Comparison of ENCODE assay signal across 8 cellular contexts in genomic region chr20:63641792-63642517, GRCh38. TPM values are rescaled to one million over a fixed set of nuclear protein-coding genes. Genes with fewer than 3 reads are reported as not detected.
DNase-seq lines count a peak whose midpoint lies in the region; ATAC-seq and TF ChIP-seq lines count a peak whose summit lies in the region.

No MANE protein-coding gene starts in this region.

- DNase-seq in EH (ENCODE audit: low read depth) (peak; percentile 83), LoVo (ENCODE audit: low spot score) (peak; percentile 86), SK-N-DZ (ENCODE audit: low spot score) (peak; percentile 83), glomerular visceral epithelial cell (ENCODE audit: extremely low spot score) (peak; percentile 96), osteocyte (ENCODE audit: extremely low spot score, unreplicated experiment) (peak; percentile 92)
- peak; percentile 95 for DNase-seq in activated naive CD4-positive, alpha-beta T cell treated with anti-CD3 and anti-CD28 coated beads for 36 hours

- H3K4me1 Mint-ChIP-seq in activated naive CD4-positive, alpha-beta T cell treated with anti-CD3 and anti-CD28 coated beads for 36 hours (ENCODE audit: low read depth): peaks cover 33% of the 10 kb centered on the region
- peaks cover 6% of the 10 kb centered on the region for H3K4me1 Mint-ChIP-seq in osteocyte (ENCODE audit: unreplicated experiment)

- H3K4me1 ChIP-seq in thymus (ENCODE audit: control insufficient read depth, insufficient read depth, low read length): peaks cover 40% of the 10 kb centered on the region

- H3K36me3 Mint-ChIP-seq in activated naive CD4-positive, alpha-beta T cell treated with anti-CD3 and anti-CD28 coated beads for 36 hours (ENCODE audit: low read depth): peaks cover 2% of the 10 kb centered on the region
- no peaks in the 10 kb centered on the region for H3K36me3 Mint-ChIP-seq in osteocyte (ENCODE audit: unreplicated experiment)

- TF ChIP-seq CTCF in osteocyte (IDR thresholded peaks at IDR 0.05): peak; percentile 51

- H3K27ac Mint-ChIP-seq in activated naive CD4-positive, alpha-beta T cell treated with anti-CD3 and anti-CD28 coated beads for 36 hours: no peak overlapping the region
- no peak overlapping the region for H3K27ac Mint-ChIP-seq in osteocyte (ENCODE audit: unreplicated experiment)

- intact Hi-C loops in activated naive CD4-positive, alpha-beta T cell treated with anti-CD3 and anti-CD28 coated beads for 36 hours (cut with micrococcal nuclease): loop anchor here (1.0 kb wide), 1 partner anchor 104 kb away; no protein-coding TSS in a partner anchor

- no peaks in the 10 kb centered on the region for H3K27me3 ChIP-seq in thymus (ENCODE audit: control insufficient read depth, insufficient read depth)

- peak; percentile 46 for ATAC-seq in GM21825 (IDR thresholded peaks at IDR 0.05; ENCODE audit: unreplicated experiment)

- no peaks in the 10 kb centered on the region for H3K27me3 Mint-ChIP-seq in activated naive CD4-positive, alpha-beta T cell treated with anti-CD3 and anti-CD28 coated beads for 36 hours (ENCODE audit: low read depth)
- H3K27me3 Mint-ChIP-seq in osteocyte (ENCODE audit: unreplicated experiment): no peaks in the 10 kb centered on the region

- H3K9me3 Mint-ChIP-seq in activated naive CD4-positive, alpha-beta T cell treated with anti-CD3 and anti-CD28 coated beads for 36 hours: no peaks in the 10 kb centered on the region
- H3K9me3 Mint-ChIP-seq in osteocyte (ENCODE audit: unreplicated experiment): no peaks in the 10 kb centered on the region

- WGBS in thymus: 7% methylated on average over 83 of the region's 85 CpGs

- CTCF ChIA-PET in activated naive CD4-positive, alpha-beta T cell treated with anti-CD3 and anti-CD28 coated beads for 36 hours (lab: Charles Lee): interaction anchor here (0.7 to 1.7 kb wide), 8 partner anchors 11 to 338 kb away, joined by 3 to 10 read pairs (median 4); partner anchors contain the start of genes LIME1, PTK6, RTEL1 and SAMD10

- peak overlapping the region; percentile 72 for H3K4me3 Mint-ChIP-seq in activated naive CD4-positive, alpha-beta T cell treated with anti-CD3 and anti-CD28 coated beads for 36 hours
- H3K4me3 Mint-ChIP-seq in osteocyte (ENCODE audit: unreplicated experiment): peak overlapping the region; percentile 66

- peaks cover 10% of the 10 kb centered on the region for H3K36me3 ChIP-seq in thymus (ENCODE audit: control insufficient read depth, insufficient read depth)

- H3K9me3 ChIP-seq in thymus (ENCODE audit: control insufficient read depth): no peaks in the 10 kb centered on the region

- peak overlapping the region; percentile 46 for H3K4me3 ChIP-seq in thymus (ENCODE audit: low read length)

- H3K27ac ChIP-seq in thymus (ENCODE audit: low read depth): peak overlapping the region; percentile 88

RNA-seq across cellular contexts. Expression of gene STMN3, which starts 11.3 kb away (rescaled TPM):
- 328 and 395 TPM in 2 replicates for polyA plus RNA-seq in SK-N-DZ (2014; cell fraction: cytosol; rRNA removed)
- polyA plus RNA-seq in SK-N-DZ (2014; cell fraction: nucleus; rRNA removed): 365 and 369 TPM in 2 replicates
- total RNA-seq in activated naive CD4-positive, alpha-beta T cell treated with anti-CD3 and anti-CD28 coated beads for 36 hours: 1 to 10 TPM; 6.7 to 7.3 TPM
- total RNA-seq in osteocyte: 32.0 and 33.2 TPM in 2 replicates
- polyA plus RNA-seq in thymus: 77.9 TPM

RNA-seq across cellular contexts. Expression of gene GMEB2, which starts 15.1 kb away (rescaled TPM):
- polyA plus RNA-seq in SK-N-DZ (2014; cell fraction: cytosol; rRNA removed): 21.0 and 24.1 TPM in 2 replicates
- 27.4 and 33.7 TPM in 2 replicates for polyA plus RNA-seq in SK-N-DZ (2014; cell fraction: nucleus; rRNA removed)
- total RNA-seq in activated naive CD4-positive, alpha-beta T cell treated with anti-CD3 and anti-CD28 coated beads for 36 hours: 10 to 100 TPM; 16.7 to 18.0 TPM
- total RNA-seq in osteocyte: 10.9 and 12.1 TPM in 2 replicates
- polyA plus RNA-seq in thymus: 16.3 TPM

RNA-seq across cellular contexts. Expression of gene RTEL1, which starts 16.2 kb away (rescaled TPM):
- 18.3 and 19.3 TPM in 2 replicates for polyA plus RNA-seq in SK-N-DZ (2014; cell fraction: cytosol; rRNA removed)
- polyA plus RNA-seq in SK-N-DZ (2014; cell fraction: nucleus; rRNA removed): 124 and 166 TPM in 2 replicates
- 10 to 100 TPM; 33.6 to 34.8 TPM for total RNA-seq in activated naive CD4-positive, alpha-beta T cell treated with anti-CD3 and anti-CD28 coated beads for 36 hours
- total RNA-seq in osteocyte: 34.1 and 35.5 TPM in 2 replicates
- polyA plus RNA-seq in thymus: 18.8 TPM

RNA-seq across cellular contexts. Expression of gene TNFRSF6B, which starts 54.5 kb away (rescaled TPM):
- 0.69 and 1.8 TPM in 2 replicates for polyA plus RNA-seq in SK-N-DZ (2014; cell fraction: cytosol; rRNA removed)
- 2.0 and 15.0 TPM in 2 replicates for polyA plus RNA-seq in SK-N-DZ (2014; cell fraction: nucleus; rRNA removed)
- not detected for total RNA-seq in activated naive CD4-positive, alpha-beta T cell treated with anti-CD3 and anti-CD28 coated beads for 36 hours
- total RNA-seq in osteocyte: 0.84 and 2.3 TPM in 2 replicates
- polyA plus RNA-seq in thymus: 34.7 TPM

Comparison
In these comparisons a context has a peak if more than half of its experiments do, and no peak if none do; other contexts are left out.
1. Peak in every context shown above with its lines: DNase-seq, ATAC-seq, H3K4me3 ChIP-seq and H3K27ac ChIP-seq.